In genomic region chr1:85343612-85344255, GRCh38 we compare ENCODE assay signal across 9 cellular contexts.
DNase-seq lines count a peak whose midpoint lies in the region; ATAC-seq, FAIRE-seq and TF ChIP-seq lines count a peak whose summit lies in the region.
"Had no signal": no experiment of that assay in that cellular context is flagged by ENCODE, and none has a peak within 500 bp of the region (broad histone marks: within the 10 kb centered on the region; RNA-seq: fewer than 3 reads in every experiment).

No MANE protein-coding gene starts in this region.

- no peak for FAIRE-seq in A549 (lab: Jason Lieb, UNC)
- FAIRE-seq in keratinocyte (lab: Jason Lieb, UNC), result peak; percentile 32

- CTCF ChIA-PET in A549 (lab: Yijun Ruan, JAX), result interaction anchor here (0.8 to 3.5 kb wide), 23 partner anchors 11 to 349 kb away, joined by 3 to 22 read pairs (median 4); no protein-coding TSS in a partner anchor

- peak overlapping the region; percentile 54 for H3K4me2 ChIP-seq in A549
- H3K4me2 ChIP-seq in keratinocyte (ENCODE audit: control insufficient read depth, extremely low read depth, insufficient read depth, low read depth, low read length), result peak overlapping the region; percentile 29

- no peak overlapping the region for H3K4me3 ChIP-seq in A549
- no peak overlapping the region for H3K4me3 ChIP-seq in body of pancreas
- H3K4me3 ChIP-seq in keratinocyte (ENCODE audit: control insufficient read depth in 2 of 3, extremely low read depth in 1 of 3, insufficient read depth in 2 of 3, low read depth in 1 of 3, low read length in 3 of 3), result no peak overlapping the region

- H3K9me3 ChIP-seq in A549, result no peaks in the 10 kb centered on the region
- no peaks in the 10 kb centered on the region for H3K9me3 ChIP-seq in body of pancreas
- no peaks in the 10 kb centered on the region for H3K9me3 ChIP-seq in keratinocyte (ENCODE audit: control insufficient read depth, low read depth, low read length)

- TF ChIP-seq POLR2A in A549 (IDR thresholded peaks at IDR 0.05; ENCODE audit: low read length) (no peak), body of pancreas (IDR thresholded peaks at IDR 0.05) (no peak)

- H3K9ac ChIP-seq in keratinocyte (ENCODE audit: control insufficient read depth, extremely low read depth, insufficient read depth, low read length), result no peak overlapping the region

- no peak for ATAC-seq in A549
- peak; percentile 65 for ATAC-seq in HG03354 (IDR thresholded peaks at IDR 0.05; ENCODE audit: poor library complexity, severe bottlenecking, unreplicated experiment)
- ATAC-seq in body of pancreas, result peak; percentile 78

- TF ChIP-seq RAD21 in A549 (conservative IDR thresholded peaks at IDR 0.05 in 1 of 2, IDR thresholded peaks at IDR 0.05 in 1 of 2), result no peak

- no peak overlapping the region for H2AFZ ChIP-seq in keratinocyte (ENCODE audit: control insufficient read depth, low read length)

- peaks cover 27% of the 10 kb centered on the region for H3K4me1 ChIP-seq in A549
- peaks cover 35% of the 10 kb centered on the region for H3K4me1 ChIP-seq in body of pancreas
- H3K4me1 ChIP-seq in keratinocyte (ENCODE audit: control insufficient read depth, extremely low read depth, insufficient read depth, low read length), result peaks cover 37% of the 10 kb centered on the region

- intact Hi-C loops in body of pancreas (cut with DNase I), result no loop called here

- dilution Hi-C loops in keratinocyte (cut with MboI; ENCODE audit: extremely low pct_ligation_motif_present, low sequenced_read_pairs), result no loop called here

- DNase-seq in A549 (ENCODE audit: low read depth in 1 of 2, low spot score in 1 of 2) (no peak), body of pancreas (no peak), keratinocyte (ENCODE audit: low read depth, low spot score) (no peak), NCI-H146 treated with DMSO at 0.1 percent for 48 hours (lab: John Stamatoyannopoulos, UW; ENCODE audit: unreplicated experiment) (no peak), NCI-H1694 treated with DMSO at 0.1 percent for 48 hours (lab: John Stamatoyannopoulos, UW) (no peak), mesenteric fat pad (ENCODE audit: low spot score) (no peak)
- DNase-seq in activated naive CD4-positive, alpha-beta T cell treated with Interleukin-2 at 50 U/mL for 16 hours, result no peak
- DNase-seq: NK-92 treated with Interleukin-12 subunit alpha and Interleukin-12 subunit beta, amount 100 ng/mL, for 24 hours had no signal

- TF ChIP-seq CTCF in A549 (IDR thresholded peaks at IDR 0.05) (no peak), body of pancreas (IDR thresholded peaks at IDR 0.05) (no peak), keratinocyte (optimal IDR thresholded peaks at IDR 0.05 in 1 of 3, IDR thresholded peaks at IDR 0.05 in 1 of 3, conservative IDR thresholded peaks at IDR 0.05 in 1 of 3; ENCODE audit: extremely low read depth in 1 of 3, insufficient read depth in 2 of 3, low read length in 3 of 3) (no peak)

- H3K27me3 ChIP-seq in body of pancreas (no peaks in the 10 kb centered on the region), keratinocyte (ENCODE audit: control insufficient read depth, extremely low read depth, insufficient read depth, low read length) (no peaks in the 10 kb centered on the region)

- H3K36me3 ChIP-seq in body of pancreas (replicated peaks in 1 of 2; ENCODE audit: insufficient read depth in 1 of 2, low read depth in 2 of 2), result no peaks in the 10 kb centered on the region
- no peaks in the 10 kb centered on the region for H3K36me3 ChIP-seq in keratinocyte (ENCODE audit: control insufficient read depth in 2 of 2, extremely low read depth in 1 of 2, insufficient read depth in 2 of 2, low read length in 2 of 2)

- 24% methylated on average over 1 of the region's 1 CpG for WGBS in A549 (ENCODE audit: missing lambda C conversion rate)
- 13 to 31% methylated on average over 1 of the region's 1 CpG for whole genome bisulfite sequencing in body of pancreas, 2 donors

- H3K79me2 ChIP-seq in keratinocyte (ENCODE audit: control insufficient read depth, insufficient read depth, low read length), result no peaks in the 10 kb centered on the region

- H3K27ac ChIP-seq in A549 (peak overlapping the region; percentile 23 to 34; a peak in 1 of 6 replicates), body of pancreas (peak overlapping the region; percentile 17 to 68 (median 50)), keratinocyte (ENCODE audit: control insufficient read depth, insufficient read depth, low read length) (peak overlapping the region; percentile 44)

- POLR2A ChIA-PET in A549 (lab: Yijun Ruan, JAX), result no interaction called here

- H3K9me1 ChIP-seq in keratinocyte (ENCODE audit: control insufficient read depth, extremely low read depth, insufficient read depth, low read length), result no peaks in the 10 kb centered on the region

- TF ChIP-seq EP300 in A549 (IDR thresholded peaks at IDR 0.05), result no peak

- H4K20me1 ChIP-seq in keratinocyte (ENCODE audit: control insufficient read depth, extremely low read depth, insufficient read depth, low read length), result no peaks in the 10 kb centered on the region

TF ChIP-seq in A549, 52 proteins besides CTCF, POLR2A, EP300 and RAD21:
- TF ChIP-seq GATA3 (IDR thresholded peaks at IDR 0.05; ENCODE audit: borderline replicate concordance) (no peak), KDM1A (IDR thresholded peaks at IDR 0.05; ENCODE audit: low read depth) (no peak), MAFK (IDR thresholded peaks at IDR 0.05; ENCODE audit: partially characterized antibody) (no peak), REST (IDR thresholded peaks at IDR 0.05) (no peak), NFE2L2 (conservative IDR thresholded peaks at IDR 0.05; ENCODE audit: low read length) (no peak), ZFP36 (IDR thresholded peaks at IDR 0.05; ENCODE audit: borderline replicate concordance, partially characterized antibody) (no peak), HDAC2 (IDR thresholded peaks at IDR 0.05) (no peak), SREBF2 (IDR thresholded peaks at IDR 0.05) (no peak), HOXB5 (CRISPR knock-in tag; IDR thresholded peaks at IDR 0.05) (no peak), ZSCAN20 (CRISPR knock-in tag; IDR thresholded peaks at IDR 0.05) (no peak), ELK1 (IDR thresholded peaks at IDR 0.05; ENCODE audit: low read depth, low read length) (no peak), EHMT2 (IDR thresholded peaks at IDR 0.05; ENCODE audit: low read depth) (no peak), MAZ (IDR thresholded peaks at IDR 0.05; ENCODE audit: borderline replicate concordance, low read depth, low read length) (no peak), RARB (CRISPR knock-in tag; IDR thresholded peaks at IDR 0.05) (no peak)
TF ChIP-seq in A549: peak in this region for 0.

Comparison
In these comparisons a context has a peak if more than half of its experiments do, and no peak if none do; other contexts are left out.
1. ATAC-seq: peak in HG03354 (single experiment) and body of pancreas (single experiment); none in A549 (0 of 2).
2. Peak in every context shown above with its lines, with median percentiles within 50 percentile points of each other: H3K27ac ChIP-seq.